ENCODE assay signal across 30 cellular contexts in genomic region chr1:159930634-159931033, GRCh38. TPM values are rescaled to one million over a fixed set of nuclear protein-coding genes. Genes with fewer than 3 reads are reported as not detected.
"Had no signal": no experiment of that assay in that cellular context is flagged by ENCODE, and none has a peak within 500 bp of the region (broad histone marks: within the 10 kb centered on the region; RNA-seq: fewer than 3 reads in every experiment).

No MANE protein-coding gene starts in this region.

- H3K27ac ChIP-seq: heart right ventricle, lower lobe of right lung, parathyroid adenoma, prostate gland, right atrium auricular region, thoracic aorta, tibial nerve, vagina had no signal

- DNase-seq: cortex of kidney; effector memory CD8-positive, alpha-beta T cell; erythroblast; esophagus squamous epithelium; foreskin melanocyte; glutamatergic neuron; heart right ventricle; hippocampal formation; kidney glomerular epithelial cell; left colon; left ventricle myocardium superior; lower lobe of right lung; natural killer cell; stimulated activated CD4-positive, alpha-beta T cell treated with anti-CD3 and anti-CD28 coated beads, Interleukin-2, amount 100 ng/mL, for 24 hours; stimulated activated CD4-positive, alpha-beta T cell treated with anti-CD3 and anti-CD28 coated beads, Interleukin-4, amount 100 ng/mL, for 24 hours had no signal

- H3K79me2 ChIP-seq: parathyroid adenoma had no signal

- H3K36me3 ChIP-seq: heart right ventricle, lower lobe of right lung, prostate gland, right atrium auricular region, thoracic aorta, tibial nerve, vagina had no signal

- ATAC-seq: effector memory CD8-positive, alpha-beta T cell; heart right ventricle; left colon; left ventricle myocardium superior; lower lobe of right lung; natural killer cell; sciatic nerve; stimulated activated memory B cell treated with anti-CD40 and anti-IgM and Interleukin-4, amounts not matched to agents 10 μg/mL and 1 μg/mL and 100 μg/mL, for 72 hours had no signal

- H3K9me3 Mint-ChIP-seq: effector memory CD8-positive, alpha-beta T cell; natural killer cell; stimulated activated memory B cell treated with anti-CD40 and anti-IgM and Interleukin-4, amounts not matched to agents 10 μg/mL and 1 μg/mL and 100 μg/mL, for 72 hours; stimulated activated naive CD8-positive, alpha-beta T cell treated with anti-CD3 and anti-CD28 coated beads, Interleukin-15, Interleukin-2, amounts not matched to agents 100 ng/mL and 50 ng/mL, for 24 hours had no signal

- H3K4me3 Mint-ChIP-seq: effector memory CD8-positive, alpha-beta T cell; natural killer cell; stimulated activated memory B cell treated with anti-CD40 and anti-IgM and Interleukin-4, amounts not matched to agents 10 μg/mL and 1 μg/mL and 100 μg/mL, for 72 hours; stimulated activated naive CD8-positive, alpha-beta T cell treated with anti-CD3 and anti-CD28 coated beads, Interleukin-15, Interleukin-2, amounts not matched to agents 100 ng/mL and 50 ng/mL, for 24 hours had no signal

- H3K27me3 ChIP-seq: esophagus squamous epithelium, heart right ventricle, right atrium auricular region, tibial nerve, vagina had no signal

- H3K36me3 Mint-ChIP-seq: natural killer cell; stimulated activated memory B cell treated with anti-CD40 and anti-IgM and Interleukin-4, amounts not matched to agents 10 μg/mL and 1 μg/mL and 100 μg/mL, for 72 hours had no signal

- H2AFZ ChIP-seq: parathyroid adenoma had no signal

- H3K9ac ChIP-seq: parathyroid adenoma had no signal

- H3K9me3 ChIP-seq: esophagus squamous epithelium, heart right ventricle, lower lobe of right lung, prostate gland, right atrium auricular region, thoracic aorta, tibial nerve, vagina had no signal

- H3K4me3 ChIP-seq: esophagus squamous epithelium, heart right ventricle, lower lobe of right lung, prostate gland, right atrium auricular region, smooth muscle cell, thoracic aorta, tibial nerve, vagina had no signal

- H3K4me2 ChIP-seq: smooth muscle cell had no signal

- H3K27ac Mint-ChIP-seq: natural killer cell; stimulated activated memory B cell treated with anti-CD40 and anti-IgM and Interleukin-4, amounts not matched to agents 10 μg/mL and 1 μg/mL and 100 μg/mL, for 72 hours; stimulated activated naive CD8-positive, alpha-beta T cell treated with anti-CD3 and anti-CD28 coated beads, Interleukin-15, Interleukin-2, amounts not matched to agents 100 ng/mL and 50 ng/mL, for 24 hours had no signal

RNA-seq across cellular contexts. Expression of gene IGSF9, which starts 14.8 kb away (rescaled TPM):
- total RNA-seq: dermis microvascular lymphatic vessel endothelial cell, mononuclear cell, natural killer cell had no signal

RNA-seq across cellular contexts. Expression of gene SLAMF9, which starts 23.4 kb away (rescaled TPM):
- total RNA-seq: dermis microvascular lymphatic vessel endothelial cell, heart right ventricle, left colon, left ventricle myocardium superior, lower lobe of right lung, natural killer cell, osteoblast, prostate gland, right atrium auricular region, thoracic aorta, tibial nerve, ureter, vagina had no signal
- polyA plus RNA-seq: neural cell had no signal

RNA-seq across cellular contexts. Expression of gene CFAP45, which starts 30.7 kb away (rescaled TPM):
- total RNA-seq: vagina had no signal
